In genomic region chr17:75335315-75335714, GRCh38 we compare ENCODE assay signal across 21 cellular contexts. TPM values are rescaled to one million over a fixed set of nuclear protein-coding genes. Genes with fewer than 3 reads are reported as not detected.
A peak's percentile ranks its signal among the peaks of the same experiment; 100 is the strongest.
DNase-seq lines count a peak whose midpoint lies in the region; ATAC-seq and TF ChIP-seq lines count a peak whose summit lies in the region.
"Had no signal": no experiment of that assay in that cellular context is flagged by ENCODE, and none has a peak within 500 bp of the region (broad histone marks: within the 10 kb centered on the region; RNA-seq: fewer than 3 reads in every experiment).

No MANE protein-coding gene starts in this region.

- no peak for TF ChIP-seq CTCF in hepatocyte (IDR thresholded peaks at IDR 0.05; ENCODE audit: poor library complexity)

- peaks cover 0 to 2% of the 10 kb centered on the region in 2 donors for H3K27me3 Mint-ChIP-seq in CD8-positive, alpha-beta memory T cell
- H3K27me3 Mint-ChIP-seq in memory B cell = no peaks in the 10 kb centered on the region
- no peaks in the 10 kb centered on the region for H3K27me3 Mint-ChIP-seq in stimulated activated naive B cell treated with anti-CD40 and anti-IgM and Interleukin-4, amounts not matched to agents 10 μg/mL and 1 μg/mL and 100 μg/mL, for 72 hours
- H3K27me3 Mint-ChIP-seq: activated CD4-positive, alpha-beta memory T cell treated with anti-CD3 and anti-CD28 coated beads, Interleukin-2, amount 10 ng/mL, durations not matched to agents 7 days and 5 days; stimulated activated naive CD8-positive, alpha-beta T cell treated with anti-CD3 and anti-CD28 coated beads, Interleukin-15, amount 100 ng/mL, for 72 hours had no signal

- H3K9ac ChIP-seq in BLaER1 = no peak overlapping the region

- H3K4me3 ChIP-seq in BLaER1 (no peak overlapping the region), hepatocyte (no peak overlapping the region)
- H3K4me3 ChIP-seq in CD8-positive, alpha-beta memory T cell (ENCODE audit: low read length) = no peak overlapping the region
- H3K4me3 ChIP-seq: coronary artery, psoas muscle, tibial artery had no signal

- H3K9me3 Mint-ChIP-seq in CD8-positive, alpha-beta memory T cell = no peaks in the 10 kb centered on the region
- no peaks in the 10 kb centered on the region for H3K9me3 Mint-ChIP-seq in memory B cell
- peaks cover 0 to 1% of the 10 kb centered on the region in 2 donors for H3K9me3 Mint-ChIP-seq in stimulated activated naive B cell treated with anti-CD40 and anti-IgM and Interleukin-4, amounts not matched to agents 10 μg/mL and 1 μg/mL and 100 μg/mL, for 72 hours
- H3K9me3 Mint-ChIP-seq: activated CD4-positive, alpha-beta memory T cell treated with anti-CD3 and anti-CD28 coated beads, Interleukin-2, amount 10 ng/mL, durations not matched to agents 7 days and 5 days; WTC11 had no signal

- peak overlapping the region in 6 of 8 donors; percentile 3 to 68 (median 57) for H3K27ac Mint-ChIP-seq in CD8-positive, alpha-beta memory T cell
- peak overlapping the region; percentile 94 for H3K27ac Mint-ChIP-seq in memory B cell
- H3K27ac Mint-ChIP-seq in stimulated activated naive B cell treated with anti-CD40 and anti-IgM and Interleukin-4, amounts not matched to agents 10 μg/mL and 1 μg/mL and 100 μg/mL, for 72 hours = no peak overlapping the region
- H3K27ac Mint-ChIP-seq: activated CD4-positive, alpha-beta memory T cell treated with anti-CD3 and anti-CD28 coated beads, Interleukin-2, amount 10 ng/mL, durations not matched to agents 7 days and 5 days; stimulated activated naive CD8-positive, alpha-beta T cell treated with anti-CD3 and anti-CD28 coated beads, Interleukin-15, amount 100 ng/mL, for 72 hours; WTC11 had no signal

- 61% methylated on average over 3 of the region's 3 CpGs for WGBS in hepatocyte (ENCODE audit: low lambda C conversion rate, missing lambda C conversion rate)

- no peak for DNase-seq in CD8-positive, alpha-beta memory T cell
- DNase-seq in memory B cell (ENCODE audit: low spot score in 2 of 2) = no peak
- no peak for DNase-seq in DMS53 (lab: John Stamatoyannopoulos, UW)
- DNase-seq in hepatocyte (ENCODE audit: low spot score) = no peak
- DNase-seq in stimulated activated naive B cell treated with anti-CD40 and anti-IgM and Interleukin-4, amounts not matched to agents 10 μg/mL and 1 μg/mL and 100 μg/mL, for 72 hours = no peak
- no peak for DNase-seq in HCEC 1CT
- DNase-seq: activated CD4-positive, alpha-beta memory T cell treated with anti-CD3 and anti-CD28 coated beads, Interleukin-2, amount 10 ng/mL, durations not matched to agents 7 days and 5 days; activated gamma-delta T cell; anterior cingulate cortex; DMS79; kidney; NCI-H1048; NCI-H187; NCI-H69; psoas muscle; stimulated activated naive CD8-positive, alpha-beta T cell treated with anti-CD3 and anti-CD28 coated beads, Interleukin-15, amount 100 ng/mL, for 72 hours; tibial artery had no signal

- no peaks in the 10 kb centered on the region for H3K9me2 ChIP-seq in hepatocyte (replicated peaks; ENCODE audit: insufficient read depth)

- H4K20me1 ChIP-seq in BLaER1 = no peaks in the 10 kb centered on the region
- H4K20me1 ChIP-seq in hepatocyte (ENCODE audit: insufficient read depth, poor library complexity, severe bottlenecking) = peaks cover 29% of the 10 kb centered on the region

- peak overlapping the region; percentile 93 for H3K27ac ChIP-seq in BLaER1
- H3K27ac ChIP-seq in CD8-positive, alpha-beta memory T cell (ENCODE audit: low read depth, low read length) = no peak overlapping the region
- H3K27ac ChIP-seq in hepatocyte = no peak overlapping the region
- H3K27ac ChIP-seq: coronary artery, psoas muscle, tibial artery had no signal

- peaks cover 36% of the 10 kb centered on the region for H3K36me3 ChIP-seq in BLaER1
- peaks cover 15% of the 10 kb centered on the region for H3K36me3 ChIP-seq in CD8-positive, alpha-beta memory T cell (ENCODE audit: insufficient read depth, low read length)
- H3K36me3 ChIP-seq in hepatocyte (replicated peaks; ENCODE audit: insufficient read depth, low read depth) = no peaks in the 10 kb centered on the region

- CTCF ChIA-PET in CD8-positive, alpha-beta memory T cell (lab: Charles Lee) = interaction anchor here (1.0 to 1.4 kb wide), 3 partner anchors 46 to 221 kb away, joined by 3 to 4 read pairs (median 3); partner anchors contain the start of gene SLC25A19

- H3K27me3 ChIP-seq in BLaER1 (no peaks in the 10 kb centered on the region), hepatocyte (no peaks in the 10 kb centered on the region)
- no peaks in the 10 kb centered on the region for H3K27me3 ChIP-seq in CD8-positive, alpha-beta memory T cell (ENCODE audit: insufficient read depth, low read length, poor library complexity, severe bottlenecking)
- H3K27me3 ChIP-seq: tibial artery had no signal

- H3K4me1 ChIP-seq in BLaER1 (peaks cover 98% of the 10 kb centered on the region), hepatocyte (ENCODE audit: insufficient read depth) (no peaks in the 10 kb centered on the region)
- H3K4me1 ChIP-seq in CD8-positive, alpha-beta memory T cell (ENCODE audit: insufficient read depth, low read length) = peaks cover 59% of the 10 kb centered on the region
- H3K4me1 ChIP-seq: psoas muscle, tibial artery had no signal

- peak overlapping the region; percentile 95 for H3K4me2 ChIP-seq in BLaER1
- no peak overlapping the region for H3K4me2 ChIP-seq in hepatocyte

- H2AFZ ChIP-seq in hepatocyte = no peak overlapping the region

- POLR2A ChIA-PET in CD8-positive, alpha-beta memory T cell (lab: Charles Lee) = interaction anchor here (0.5 kb wide), 1 partner anchor 50 kb away, joined by 7 read pairs; no protein-coding TSS in a partner anchor

- ATAC-seq in SK-N-SH treated with all-trans-retinoic acid at 6 μM for 48 hours = peak; percentile 34; the same call in 2 of the 3 replicates
- ATAC-seq in memory B cell (ENCODE audit: low read depth) = no peak
- no peak for ATAC-seq in stimulated activated naive B cell treated with anti-CD40 and anti-IgM and Interleukin-4, amounts not matched to agents 10 μg/mL and 1 μg/mL and 100 μg/mL, for 72 hours (replicated peaks)
- ATAC-seq: psoas muscle; stimulated activated naive CD8-positive, alpha-beta T cell treated with anti-CD3 and anti-CD28 coated beads, Interleukin-15, amount 100 ng/mL, for 72 hours; WTC11 had no signal

- peaks cover 0 to 28% (median 3%) of the 10 kb centered on the region in 3 donors for H3K36me3 Mint-ChIP-seq in CD8-positive, alpha-beta memory T cell
- H3K36me3 Mint-ChIP-seq in memory B cell = peaks cover 7% of the 10 kb centered on the region
- peaks cover 22 to 43% of the 10 kb centered on the region in 2 donors for H3K36me3 Mint-ChIP-seq in stimulated activated naive B cell treated with anti-CD40 and anti-IgM and Interleukin-4, amounts not matched to agents 10 μg/mL and 1 μg/mL and 100 μg/mL, for 72 hours

- H3K4me3 Mint-ChIP-seq in CD8-positive, alpha-beta memory T cell = no peak overlapping the region
- no peak overlapping the region for H3K4me3 Mint-ChIP-seq in memory B cell
- no peak overlapping the region for H3K4me3 Mint-ChIP-seq in stimulated activated naive B cell treated with anti-CD40 and anti-IgM and Interleukin-4, amounts not matched to agents 10 μg/mL and 1 μg/mL and 100 μg/mL, for 72 hours
- H3K4me3 Mint-ChIP-seq: activated CD4-positive, alpha-beta memory T cell treated with anti-CD3 and anti-CD28 coated beads, Interleukin-2, amount 10 ng/mL, durations not matched to agents 7 days and 5 days; stimulated activated naive CD8-positive, alpha-beta T cell treated with anti-CD3 and anti-CD28 coated beads, Interleukin-15, amount 100 ng/mL, for 72 hours; WTC11 had no signal

- H3K4me1 Mint-ChIP-seq in CD8-positive, alpha-beta memory T cell = peaks cover 56 to 87% (median 85%) of the 10 kb centered on the region in 3 donors
- peaks cover 36% of the 10 kb centered on the region for H3K4me1 Mint-ChIP-seq in memory B cell
- H3K4me1 Mint-ChIP-seq in stimulated activated naive B cell treated with anti-CD40 and anti-IgM and Interleukin-4, amounts not matched to agents 10 μg/mL and 1 μg/mL and 100 μg/mL, for 72 hours = peaks cover 33 to 82% of the 10 kb centered on the region in 2 donors

- H3K9me3 ChIP-seq in BLaER1 (no peaks in the 10 kb centered on the region), hepatocyte (ENCODE audit: low read depth) (no peaks in the 10 kb centered on the region)
- no peaks in the 10 kb centered on the region for H3K9me3 ChIP-seq in CD8-positive, alpha-beta memory T cell (ENCODE audit: low read length)
- H3K9me3 ChIP-seq: psoas muscle, tibial artery had no signal

- H3K79me2 ChIP-seq in hepatocyte = peaks cover 90% of the 10 kb centered on the region

TF ChIP-seq in SK-N-SH treated with all-trans-retinoic acid at 6 μM for 48 hours, 23 proteins besides CTCF, POLR2A, EP300 and RAD21:
- TF ChIP-seq CSRNP3 (CRISPR knock-in tag; IDR thresholded peaks at IDR 0.05) (no peak), ZC3H10 (CRISPR knock-in tag; IDR thresholded peaks at IDR 0.05) (no peak), PPARA (CRISPR knock-in tag; IDR thresholded peaks at IDR 0.05; ENCODE audit: borderline replicate concordance) (no peak)

RNA-seq across cellular contexts. Expression of gene SLC25A19, which starts 46.1 kb away (rescaled TPM):
- 100 to 1,000 TPM; 119 to 126 TPM for total RNA-seq in CD8-positive, alpha-beta memory T cell
- 15.5 TPM for polyA plus RNA-seq in CD8-positive, alpha-beta memory T cell
- total RNA-seq in hepatocyte = 4.6 and 10.8 TPM in 2 replicates
- 7.6 and 8.4 TPM in 2 replicates for polyA plus RNA-seq in hepatocyte

Comparison
In these comparisons a context has a peak if more than half of its experiments do, and no peak if none do; other contexts are left out.
1. RNA of gene SLC25A19, which starts 46.1 kb away (total RNA-seq): 119 to 126 TPM in CD8-positive, alpha-beta memory T cell; 4.6 to 10.8 TPM in hepatocyte; every median in the first group is over 10 times any median in the second.